In the genomic region with DNA sequence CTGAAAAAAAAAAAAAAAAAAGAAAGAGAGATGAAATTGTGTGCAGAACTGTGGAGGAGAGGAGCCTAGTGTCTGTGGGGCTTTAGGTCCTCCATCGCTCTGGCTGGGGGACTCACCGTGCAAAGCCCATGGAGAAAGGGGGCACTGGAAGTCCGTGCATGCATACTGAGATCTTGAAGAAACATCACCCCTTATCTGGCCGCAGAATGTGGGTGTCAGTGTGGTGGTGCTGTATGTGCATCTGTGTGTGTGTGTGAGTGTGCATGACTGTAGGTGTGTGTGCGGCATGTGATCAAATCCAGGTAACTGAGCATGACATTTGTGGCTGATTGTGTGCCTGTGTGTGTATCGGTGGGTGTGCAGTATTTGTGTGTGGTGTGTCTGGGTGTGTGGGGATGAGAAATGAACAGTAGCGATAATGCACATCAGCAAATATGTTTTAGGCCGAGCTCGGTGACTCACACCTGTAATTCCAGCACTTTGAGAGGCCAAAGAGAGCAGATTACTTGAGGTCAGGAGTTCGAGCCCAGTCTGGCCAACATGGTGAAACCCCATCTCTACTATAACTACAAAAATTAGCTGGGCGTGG, we compare ENCODE assay signal across 1 cellular context.
TF ChIP-seq lines count a peak whose summit lies in the region.

No MANE protein-coding gene starts in this region.

TF ChIP-seq in H1, 55 proteins besides CTCF, POLR2A, EP300 and RAD21:
- no peak for TF ChIP-seq GABPA (IDR thresholded peaks at IDR 0.05; ENCODE audit: borderline replicate concordance, insufficient read depth, low read length)
- TF ChIP-seq CREB1 (IDR thresholded peaks at IDR 0.05), result no peak
- no peak for TF ChIP-seq CHD1 (IDR thresholded peaks at IDR 0.05; ENCODE audit: low read depth, low read length)
- no peak for TF ChIP-seq SRF (IDR thresholded peaks at IDR 0.05; ENCODE audit: low read depth, low read length)
- TF ChIP-seq FOSL1 (IDR thresholded peaks at IDR 0.05; ENCODE audit: insufficient read depth, low read depth, low read length), result no peak
